Comparison of ENCODE assay signal across 8 cellular contexts in genomic region chr12:107884769-107885694, GRCh38.
DNase-seq lines count a peak whose midpoint lies in the region; ATAC-seq, FAIRE-seq and TF ChIP-seq lines count a peak whose summit lies in the region.

No MANE protein-coding gene starts in this region.

- H2AFZ ChIP-seq in GM12878 (ENCODE audit: control insufficient read depth, low read depth, low read length), result no peak overlapping the region

- 15% methylated on average over 7 of the region's 7 CpGs for WGBS in GM12878 (ENCODE audit: insufficient coverage, insufficient replicate concordance, low lambda C conversion rate, missing lambda C conversion rate)

- in situ Hi-C loops in GM12878 (cut with MboI), result loop anchor here (5.0 kb wide), 2 partner anchors 128 to 208 kb away; no protein-coding TSS in a partner anchor

- TF ChIP-seq POLR2A in GM12878 (IDR thresholded peaks at IDR 0.05; ENCODE audit: low read depth, low read length), result no peak

- TF ChIP-seq RAD21 in GM12878 (IDR thresholded peaks at IDR 0.05; ENCODE audit: insufficient read depth, low read depth, low read length), result peak; percentile 92

- H3K4me3 ChIP-seq in GM12878 (no peak overlapping the region), kidney epithelial cell (ENCODE audit: low read depth, low read length) (no peak overlapping the region)

- DNase-seq in activated gamma-delta T cell treated with Interleukin-2 at 50 U/mL for 16 hours (peak; percentile 7), activated gamma-delta T cell (lab: John Stamatoyannopoulos, UW) (no peak), Kasumi-1 (lab: John Stamatoyannopoulos, UW) (peak; percentile 63 to 83), RPMI7951 (ENCODE audit: low read depth) (peak; percentile 44), GM12878 (ENCODE audit: low read depth, low spot score) (no peak), kidney epithelial cell (ENCODE audit: low read depth) (no peak)
- DNase-seq in stimulated activated CD4-positive, alpha-beta T cell treated with anti-CD3 and anti-CD28 coated beads, Interleukin-4, amount 100 ng/mL, for 24 hours, result peak; percentile 47

- TF ChIP-seq EP300 in GM12878 (IDR thresholded peaks at IDR 0.05; ENCODE audit: borderline replicate concordance in 1 of 2, control insufficient read depth in 1 of 2, low read depth in 2 of 2, low read length in 2 of 2), result no peak

- TF ChIP-seq CTCF in GM12878 (IDR thresholded peaks at IDR 0.05 in 2 of 3, conservative IDR thresholded peaks at IDR 0.05 in 1 of 3; ENCODE audit: control insufficient read depth in 2 of 3, extremely low read depth in 1 of 3, insufficient read depth in 1 of 3, low read depth in 3 of 3, low read length in 3 of 3) (peak; percentile 73 to 85 (median 74)), kidney epithelial cell (IDR thresholded peaks at IDR 0.05; ENCODE audit: insufficient read depth, low read length, poor library complexity, severe bottlenecking) (peak; percentile 91)

- no peak overlapping the region for H3K27ac ChIP-seq in GM12878 (ENCODE audit: control insufficient read depth, insufficient read depth)

- peak; percentile 94 for ATAC-seq in GM12878
- no peak for ATAC-seq in HG03097 (IDR thresholded peaks at IDR 0.05; ENCODE audit: low FRiP score, unreplicated experiment)

- no peaks in the 10 kb centered on the region for H3K9me3 ChIP-seq in GM12878 (replicated peaks; ENCODE audit: control insufficient read depth, insufficient read depth, low read length)

- no peaks in the 10 kb centered on the region for H3K4me1 ChIP-seq in GM12878 (ENCODE audit: control insufficient read depth, insufficient read depth, low read length)

- RAD21 ChIA-PET in GM12878 (lab: Charles Lee; ENCODE audit: unreplicated experiment), result interaction anchor here (0.6 to 5.2 kb wide), 11 partner anchors 9 to 214 kb away, joined by 3 to 58 read pairs (median 3); no protein-coding TSS in a partner anchor

- no peaks in the 10 kb centered on the region for H4K20me1 ChIP-seq in GM12878 (ENCODE audit: control insufficient read depth, insufficient read depth)

- no peak overlapping the region for H3K4me2 ChIP-seq in GM12878 (ENCODE audit: control insufficient read depth, insufficient read depth)

- H3K27me3 ChIP-seq in GM12878 (replicated peaks in 1 of 2; ENCODE audit: control insufficient read depth in 2 of 2, insufficient read depth in 2 of 2, low read length in 1 of 2) (no peaks in the 10 kb centered on the region), kidney epithelial cell (ENCODE audit: control insufficient read depth, insufficient read depth, low read length) (peaks cover 4% of the 10 kb centered on the region)

- H3K79me2 ChIP-seq in GM12878 (ENCODE audit: control insufficient read depth, insufficient read depth, low read length), result no peaks in the 10 kb centered on the region

- intact Hi-C loops in GM12878 (cut with micrococcal nuclease; ENCODE audit: unreplicated experiment), result loop anchor here (1.0 kb wide), 2 partner anchors 124 to 209 kb away; partner anchors contain the start of gene PRDM4

- H3K9ac ChIP-seq in GM12878 (ENCODE audit: control insufficient read depth, insufficient read depth, low read length), result no peak overlapping the region

- no TSS peak for BruUV-seq in GM12878 (replicated peaks; lab: Mats Ljungman, UMichigan)

- peak; percentile 90 for FAIRE-seq in GM12878 (lab: Jason Lieb, UNC)

- CTCF ChIA-PET in GM12878 (lab: Yijun Ruan, JAX), result interaction anchor here (0.7 to 6.1 kb wide), 20 partner anchors 10 to 218 kb away, joined by 3 to 170 read pairs (median 4); partner anchors contain the start of genes PRDM4 and PWP1

- SMC1A ChIA-PET in GM12878 (lab: Charles Lee; ENCODE audit: uncharacterized antibody, unreplicated experiment), result interaction anchor here (0.6 to 5.5 kb wide), 14 partner anchors 10 to 211 kb away, joined by 3 to 50 read pairs (median 4); partner anchors contain the start of genes PRDM4 and PWP1

- no peaks in the 10 kb centered on the region for H3K36me3 ChIP-seq in GM12878 (ENCODE audit: control insufficient read depth in 2 of 2, insufficient read depth in 2 of 2, low read length in 1 of 2)
- H3K36me3 ChIP-seq in kidney epithelial cell (ENCODE audit: control insufficient read depth, insufficient read depth, low read length), result no peaks in the 10 kb centered on the region

- POLR2A ChIA-PET in GM12878 (lab: Charles Lee), result no interaction called here

TF ChIP-seq in GM12878, 131 proteins besides CTCF, POLR2A, EP300 and RAD21 (continues in another document):
- TF ChIP-seq EED (IDR thresholded peaks at IDR 0.05; ENCODE audit: low read depth) (no peak), ZBTB11 (CRISPR knock-in tag; IDR thresholded peaks at IDR 0.05) (no peak), FOS (IDR thresholded peaks at IDR 0.05; ENCODE audit: borderline replicate concordance, extremely low read depth, insufficient read length) (no peak), ZNF274 (IDR thresholded peaks at IDR 0.05; ENCODE audit: insufficient read depth, insufficient read length) (no peak), EZH2 (IDR thresholded peaks at IDR 0.05; ENCODE audit: borderline replicate concordance, control insufficient read depth, low read depth, low read length) (no peak), ATF7 (IDR thresholded peaks at IDR 0.05; ENCODE audit: low read depth) (no peak), ZNF622 (IDR thresholded peaks at IDR 0.05) (no peak), NBN (IDR thresholded peaks at IDR 0.05) (no peak), TCF3 (IDR thresholded peaks at IDR 0.05; ENCODE audit: borderline replicate concordance, insufficient read depth, low read depth, low read length) (no peak), TCF12 (IDR thresholded peaks at IDR 0.05; ENCODE audit: low read depth, low read length) (no peak), RAD51 (IDR thresholded peaks at IDR 0.05) (no peak), NRF1 (conservative IDR thresholded peaks at IDR 0.05; ENCODE audit: low read depth, low read length) (no peak), MYB (IDR thresholded peaks at IDR 0.05; ENCODE audit: borderline replicate concordance, low read depth, low read length) (no peak), ATF2 (IDR thresholded peaks at IDR 0.05; ENCODE audit: low read length) (no peak), KAT2A (conservative IDR thresholded peaks at IDR 0.05; ENCODE audit: control insufficient read depth, low read depth, low read length) (no peak), CBFB (IDR thresholded peaks at IDR 0.05; ENCODE audit: low read depth) (no peak), SMARCA5 (IDR thresholded peaks at IDR 0.05) (no peak)

Comparison
In these comparisons a context has a peak if more than half of its experiments do, and no peak if none do; other contexts are left out.
1. DNase-seq: peak in activated gamma-delta T cell treated with Interleukin-2 at 50 U/mL for 16 hours (single experiment), Kasumi-1 (2 of 2), RPMI7951 (single experiment) and stimulated activated CD4-positive, alpha-beta T cell treated with anti-CD3 and anti-CD28 coated beads, Interleukin-4, amount 100 ng/mL, for 24 hours (single experiment); none in activated gamma-delta T cell (single experiment), GM12878 (single experiment) and kidney epithelial cell (single experiment).